ENCODE assay signal across 13 cellular contexts in genomic region chr10:49281461-49281860, GRCh38. TPM values are rescaled to one million over a fixed set of nuclear protein-coding genes. Genes with fewer than 3 reads are reported as not detected.
DNase-seq lines count a peak whose midpoint lies in the region; ATAC-seq and TF ChIP-seq lines count a peak whose summit lies in the region.
"Had no signal": no experiment of that assay in that cellular context is flagged by ENCODE, and none has a peak within 500 bp of the region (broad histone marks: within the 10 kb centered on the region; RNA-seq: fewer than 3 reads in every experiment).

No MANE protein-coding gene starts in this region.

- DNase-seq in heart right ventricle (no peak), Right ventricle myocardium superior (no peak), NCI-H69 (lab: John Stamatoyannopoulos, UW) (peak; percentile 3), foreskin keratinocyte (no peak), stomach (peak; percentile 11), amygdala (lab: John Stamatoyannopoulos, UW) (no peak), superior temporal gyrus (ENCODE audit: extremely low spot score) (no peak)
- DNase-seq: activated naive CD4-positive, alpha-beta T cell had no signal

- ATAC-seq in heart right ventricle = no peak
- ATAC-seq in Right ventricle myocardium superior (ENCODE audit: poor library complexity) = no peak
- ATAC-seq in foreskin keratinocyte = no peak
- ATAC-seq in GM18505 (IDR thresholded peaks at IDR 0.05; ENCODE audit: unreplicated experiment) = no peak

- intact Hi-C loops in heart right ventricle (cut with DNase I) = no loop called here
- intact Hi-C loops in Right ventricle myocardium superior (cut with DNase I) = no loop called here
- intact Hi-C loops in stomach (cut with DNase I; ENCODE audit: low total_unique reads) = no loop called here

- TF ChIP-seq POLR2A in stomach (IDR thresholded peaks at IDR 0.05) = no peak
- no peak for TF ChIP-seq POLR2A in GM18505 (IDR thresholded peaks at IDR 0.05; ENCODE audit: borderline replicate concordance, extremely low read depth, insufficient read depth, insufficient read length)

- WGBS in heart right ventricle, 2 donors = 77 to 81% methylated on average over 13 of the region's 13 CpGs
- 57 to 66% (median 61%) methylated on average over 12 to 13 of the region's 13 CpGs for WGBS in stomach, 5 donors

- TF ChIP-seq EP300 in stomach (IDR thresholded peaks at IDR 0.05) = no peak

- H3K4me3 ChIP-seq in heart right ventricle = no peak overlapping the region
- no peak overlapping the region for H3K4me3 ChIP-seq in stomach
- H3K4me3 ChIP-seq: HAP-1, right atrium auricular region, tibial nerve had no signal

- TF ChIP-seq CTCF in heart right ventricle (IDR thresholded peaks at IDR 0.05) = peak in 6 of 9 donors; percentile 12 to 33 (median 22)
- peak; percentile 19 for TF ChIP-seq CTCF in foreskin keratinocyte (conservative IDR thresholded peaks at IDR 0.05)
- no peak for TF ChIP-seq CTCF in stomach (IDR thresholded peaks at IDR 0.05)

- peaks cover 3 to 58% (median 32%) of the 10 kb centered on the region in 9 donors for H3K4me1 ChIP-seq in heart right ventricle
- H3K4me1 ChIP-seq in foreskin keratinocyte = no peaks in the 10 kb centered on the region
- H3K4me1 ChIP-seq in stomach = no peaks in the 10 kb centered on the region
- H3K4me1 ChIP-seq: HAP-1, tibial nerve had no signal

- H3K36me3 ChIP-seq in heart right ventricle (no peaks in the 10 kb centered on the region), stomach (no peaks in the 10 kb centered on the region)
- H3K36me3 ChIP-seq: HAP-1, right atrium auricular region, tibial nerve had no signal

- H3K9me3 ChIP-seq in heart right ventricle (no peaks in the 10 kb centered on the region), stomach (no peaks in the 10 kb centered on the region)
- H3K9me3 ChIP-seq: HAP-1, right atrium auricular region, tibial nerve had no signal

- no peaks in the 10 kb centered on the region for H3K27me3 ChIP-seq in heart right ventricle
- H3K27me3 ChIP-seq in foreskin keratinocyte = no peaks in the 10 kb centered on the region
- H3K27me3 ChIP-seq in stomach = peaks cover 0 to 14% (median 0%) of the 10 kb centered on the region in 3 donors
- H3K27me3 ChIP-seq: right atrium auricular region, tibial nerve had no signal

- H3K27ac ChIP-seq in heart right ventricle (no peak overlapping the region), foreskin keratinocyte (no peak overlapping the region), stomach (no peak overlapping the region)
- H3K27ac ChIP-seq: tibial nerve had no signal

RNA-seq across cellular contexts. Expression of gene C10orf71, which starts 17.5 kb away (rescaled TPM):
- total RNA-seq in heart right ventricle = 100 to 1,000 TPM in 9 of 10 donors, 10 to 100 TPM in 1; 56.0 to 225 (median 180) TPM
- 10 to 100 TPM in 1 of 2 donors, 1 to 10 TPM in 1; 3.6 to 23.0 TPM for polyA plus RNA-seq in heart right ventricle
- total RNA-seq in Right ventricle myocardium superior = 108 TPM
- total RNA-seq in foreskin keratinocyte = not detected in 2 replicates
- not detected in 2 replicates for polyA plus RNA-seq in foreskin keratinocyte
- under 1 TPM in 1 of 5 donors, not detected in 4; 0.18 TPM for total RNA-seq in stomach
- polyA plus RNA-seq in stomach = not detected
- total RNA-seq: MCF 10A had no signal

Comparison
In these comparisons a context has a peak if more than half of its experiments do, and no peak if none do; other contexts are left out.
1. DNase-seq: peak in NCI-H69 (single experiment) and stomach (single experiment); none in heart right ventricle (0 of 2), Right ventricle myocardium superior (single experiment), foreskin keratinocyte (0 of 2), amygdala (0 of 56) and superior temporal gyrus (single experiment).
2. CTCF ChIP-seq: peak in heart right ventricle (6 of 9) and foreskin keratinocyte (single experiment); none in stomach (0 of 7).
3. RNA of gene C10orf71, which starts 17.5 kb away (total RNA-seq): 56.0 to 225 TPM in heart right ventricle and 108 TPM in Right ventricle myocardium superior (single experiment); not detected in foreskin keratinocyte and 0.18 TPM in stomach; every median in the first group is over 10 times any median in the second.